ENCODE assay signal across 12 cellular contexts in genomic region chr7:92276486-92276885, GRCh38. TPM values are rescaled to one million over a fixed set of nuclear protein-coding genes. Genes with fewer than 3 reads are reported as not detected.
DNase-seq lines count a peak whose midpoint lies in the region; ATAC-seq and TF ChIP-seq lines count a peak whose summit lies in the region.
"Had no signal": no experiment of that assay in that cellular context is flagged by ENCODE, and none has a peak within 500 bp of the region (broad histone marks: within the 10 kb centered on the region; RNA-seq: fewer than 3 reads in every experiment).

No MANE protein-coding gene starts in this region.

- no peak overlapping the region for H3K4me2 ChIP-seq in osteoblast (ENCODE audit: insufficient read depth, low read length)

- H3K4me1 Mint-ChIP-seq in activated CD8-positive, alpha-beta T cell treated with anti-CD3 and anti-CD28 coated beads for 36 hours (ENCODE audit: low read depth): peaks cover 13% of the 10 kb centered on the region
- H3K4me1 Mint-ChIP-seq in activated CD8-positive, alpha-beta T cell treated with anti-CD3 and anti-CD28 coated beads, Interleukin-2, amount 10 ng/mL, durations not matched to agents 7 days and 5 days (ENCODE audit: low read depth): no peaks in the 10 kb centered on the region
- H3K4me1 Mint-ChIP-seq in stimulated activated naive B cell treated with anti-CD40 and anti-IgM and Interleukin-4, amounts not matched to agents 10 μg/mL and 1 μg/mL and 100 μg/mL, for 72 hours: peaks cover 7 to 8% of the 10 kb centered on the region in 2 donors
- peaks cover 4 to 27% (median 15%) of the 10 kb centered on the region in 7 donors for H3K4me1 Mint-ChIP-seq in naive thymus-derived CD4-positive, alpha-beta T cell

- H3K9me3 Mint-ChIP-seq in activated CD8-positive, alpha-beta T cell treated with anti-CD3 and anti-CD28 coated beads for 36 hours: peaks cover 8% of the 10 kb centered on the region
- peaks cover 15% of the 10 kb centered on the region for H3K9me3 Mint-ChIP-seq in activated CD8-positive, alpha-beta T cell treated with anti-CD3 and anti-CD28 coated beads, Interleukin-2, amount 10 ng/mL, durations not matched to agents 7 days and 5 days (ENCODE audit: insufficient read depth)
- H3K9me3 Mint-ChIP-seq in stimulated activated naive B cell treated with anti-CD40 and anti-IgM and Interleukin-4, amounts not matched to agents 10 μg/mL and 1 μg/mL and 100 μg/mL, for 72 hours: peaks cover 6 to 9% of the 10 kb centered on the region in 2 donors
- peaks cover 0 to 16% (median 6%) of the 10 kb centered on the region in 11 donors for H3K9me3 Mint-ChIP-seq in naive thymus-derived CD4-positive, alpha-beta T cell

- no peak overlapping the region for H3K4me3 ChIP-seq in naive thymus-derived CD4-positive, alpha-beta T cell (ENCODE audit: low read length)
- H3K4me3 ChIP-seq in osteoblast (ENCODE audit: insufficient read depth, low read length): no peak overlapping the region
- H3K4me3 ChIP-seq: psoas muscle had no signal

- H3K27ac Mint-ChIP-seq in activated CD8-positive, alpha-beta T cell treated with anti-CD3 and anti-CD28 coated beads for 36 hours: no peak overlapping the region
- no peak overlapping the region for H3K27ac Mint-ChIP-seq in activated CD8-positive, alpha-beta T cell treated with anti-CD3 and anti-CD28 coated beads, Interleukin-2, amount 10 ng/mL, durations not matched to agents 7 days and 5 days
- H3K27ac Mint-ChIP-seq in stimulated activated naive B cell treated with anti-CD40 and anti-IgM and Interleukin-4, amounts not matched to agents 10 μg/mL and 1 μg/mL and 100 μg/mL, for 72 hours: no peak overlapping the region
- H3K27ac Mint-ChIP-seq in naive thymus-derived CD4-positive, alpha-beta T cell: no peak overlapping the region

- DNase-seq in activated CD8-positive, alpha-beta T cell treated with anti-CD3 and anti-CD28 coated beads for 36 hours: no peak
- DNase-seq in activated CD8-positive, alpha-beta T cell treated with anti-CD3 and anti-CD28 coated beads, Interleukin-2, amount 10 ng/mL, durations not matched to agents 7 days and 5 days: no peak
- no peak for DNase-seq in stimulated activated naive B cell treated with anti-CD40 and anti-IgM and Interleukin-4, amounts not matched to agents 10 μg/mL and 1 μg/mL and 100 μg/mL, for 72 hours
- DNase-seq in NCI-H1105 treated with DMSO at 0.1 percent for 48 hours (lab: John Stamatoyannopoulos, UW): no peak
- DNase-seq in naive thymus-derived CD4-positive, alpha-beta T cell: no peak
- no peak for DNase-seq in osteoblast (ENCODE audit: insufficient read length, low spot score, missing footprints)
- DNase-seq: ACHN, aorta, PC-3, psoas muscle had no signal

- TF ChIP-seq CTCF in activated CD8-positive, alpha-beta T cell treated with anti-CD3 and anti-CD28 coated beads for 36 hours (IDR thresholded peaks at IDR 0.05): no peak
- no peak for TF ChIP-seq CTCF in osteoblast (IDR thresholded peaks at IDR 0.05; ENCODE audit: extremely low read depth, low read depth, low read length)

- intact Hi-C loops in activated CD8-positive, alpha-beta T cell treated with anti-CD3 and anti-CD28 coated beads for 36 hours (cut with micrococcal nuclease): no loop called here
- intact Hi-C loops in naive thymus-derived CD4-positive, alpha-beta T cell (cut with micrococcal nuclease): no loop called here

- POLR2A ChIA-PET in activated CD8-positive, alpha-beta T cell treated with anti-CD3 and anti-CD28 coated beads for 36 hours (lab: Charles Lee): no interaction called here
- POLR2A ChIA-PET in activated CD8-positive, alpha-beta T cell treated with anti-CD3 and anti-CD28 coated beads, Interleukin-2, amount 10 ng/mL, durations not matched to agents 7 days and 5 days (lab: Charles Lee): no interaction called here
- POLR2A ChIA-PET in naive thymus-derived CD4-positive, alpha-beta T cell (lab: Charles Lee): no interaction called here

- H3K79me2 ChIP-seq in osteoblast (ENCODE audit: insufficient read depth, low read length): peaks cover 91% of the 10 kb centered on the region

- no peak overlapping the region for H2AFZ ChIP-seq in osteoblast (ENCODE audit: low read length)

- H3K4me1 ChIP-seq in naive thymus-derived CD4-positive, alpha-beta T cell (ENCODE audit: control insufficient read depth in 2 of 2, insufficient read depth in 2 of 2, low read length in 2 of 2): no peaks in the 10 kb centered on the region
- H3K4me1 ChIP-seq in osteoblast (ENCODE audit: insufficient read depth, low read length): no peaks in the 10 kb centered on the region

- no peaks in the 10 kb centered on the region for H3K27me3 ChIP-seq in naive thymus-derived CD4-positive, alpha-beta T cell (ENCODE audit: control insufficient read depth in 2 of 2, insufficient read depth in 2 of 2, low read length in 2 of 2)
- H3K27me3 ChIP-seq in osteoblast (ENCODE audit: insufficient read depth, low read length): no peaks in the 10 kb centered on the region

- no peaks in the 10 kb centered on the region for H3K36me3 ChIP-seq in naive thymus-derived CD4-positive, alpha-beta T cell (ENCODE audit: control insufficient read depth in 2 of 3, insufficient read depth in 3 of 3, low read length in 3 of 3)
- H3K36me3 ChIP-seq in osteoblast (ENCODE audit: insufficient read depth, low read length): no peaks in the 10 kb centered on the region

- H3K27ac ChIP-seq in naive thymus-derived CD4-positive, alpha-beta T cell (ENCODE audit: low read depth, low read length): no peak overlapping the region
- H3K27ac ChIP-seq in osteoblast (ENCODE audit: low read depth, low read length): no peak overlapping the region
- H3K27ac ChIP-seq: psoas muscle had no signal

- H3K4me3 Mint-ChIP-seq in activated CD8-positive, alpha-beta T cell treated with anti-CD3 and anti-CD28 coated beads for 36 hours: no peak overlapping the region
- H3K4me3 Mint-ChIP-seq in activated CD8-positive, alpha-beta T cell treated with anti-CD3 and anti-CD28 coated beads, Interleukin-2, amount 10 ng/mL, durations not matched to agents 7 days and 5 days: no peak overlapping the region
- H3K4me3 Mint-ChIP-seq in stimulated activated naive B cell treated with anti-CD40 and anti-IgM and Interleukin-4, amounts not matched to agents 10 μg/mL and 1 μg/mL and 100 μg/mL, for 72 hours: no peak overlapping the region
- H3K4me3 Mint-ChIP-seq in naive thymus-derived CD4-positive, alpha-beta T cell: no peak overlapping the region

- CTCF ChIA-PET in activated CD8-positive, alpha-beta T cell treated with anti-CD3 and anti-CD28 coated beads for 36 hours (lab: Charles Lee): no interaction called here
- CTCF ChIA-PET in activated CD8-positive, alpha-beta T cell treated with anti-CD3 and anti-CD28 coated beads, Interleukin-2, amount 10 ng/mL, durations not matched to agents 7 days and 5 days (lab: Charles Lee): no interaction called here
- CTCF ChIA-PET in naive thymus-derived CD4-positive, alpha-beta T cell (lab: Charles Lee): no interaction called here

- H3K27me3 Mint-ChIP-seq in activated CD8-positive, alpha-beta T cell treated with anti-CD3 and anti-CD28 coated beads for 36 hours: no peaks in the 10 kb centered on the region
- no peaks in the 10 kb centered on the region for H3K27me3 Mint-ChIP-seq in activated CD8-positive, alpha-beta T cell treated with anti-CD3 and anti-CD28 coated beads, Interleukin-2, amount 10 ng/mL, durations not matched to agents 7 days and 5 days (ENCODE audit: low read depth)
- no peaks in the 10 kb centered on the region for H3K27me3 Mint-ChIP-seq in stimulated activated naive B cell treated with anti-CD40 and anti-IgM and Interleukin-4, amounts not matched to agents 10 μg/mL and 1 μg/mL and 100 μg/mL, for 72 hours
- no peaks in the 10 kb centered on the region for H3K27me3 Mint-ChIP-seq in naive thymus-derived CD4-positive, alpha-beta T cell

- H3K36me3 Mint-ChIP-seq in activated CD8-positive, alpha-beta T cell treated with anti-CD3 and anti-CD28 coated beads for 36 hours (ENCODE audit: low read depth): peaks cover 23% of the 10 kb centered on the region
- peaks cover 34% of the 10 kb centered on the region for H3K36me3 Mint-ChIP-seq in activated CD8-positive, alpha-beta T cell treated with anti-CD3 and anti-CD28 coated beads, Interleukin-2, amount 10 ng/mL, durations not matched to agents 7 days and 5 days (ENCODE audit: low read depth)
- peaks cover 16 to 23% of the 10 kb centered on the region in 2 donors for H3K36me3 Mint-ChIP-seq in stimulated activated naive B cell treated with anti-CD40 and anti-IgM and Interleukin-4, amounts not matched to agents 10 μg/mL and 1 μg/mL and 100 μg/mL, for 72 hours
- H3K36me3 Mint-ChIP-seq in naive thymus-derived CD4-positive, alpha-beta T cell: peaks cover 17 to 58% (median 35%) of the 10 kb centered on the region in 5 donors

- H3K9me3 ChIP-seq in naive thymus-derived CD4-positive, alpha-beta T cell (ENCODE audit: control insufficient read depth in 2 of 3, low read length in 3 of 3): peaks cover 0 to 20% (median 0%) of the 10 kb centered on the region in 3 experiments
- no peaks in the 10 kb centered on the region for H3K9me3 ChIP-seq in osteoblast (ENCODE audit: low read depth, low read length)
- H3K9me3 ChIP-seq: psoas muscle had no signal

- ATAC-seq in activated CD8-positive, alpha-beta T cell treated with anti-CD3 and anti-CD28 coated beads for 36 hours: peak; percentile 37
- no peak for ATAC-seq in activated CD8-positive, alpha-beta T cell treated with anti-CD3 and anti-CD28 coated beads, Interleukin-2, amount 10 ng/mL, durations not matched to agents 7 days and 5 days
- peak; percentile 93 for ATAC-seq in HG02610 (IDR thresholded peaks at IDR 0.05; ENCODE audit: unreplicated experiment)
- ATAC-seq in HG03521 (IDR thresholded peaks at IDR 0.05; ENCODE audit: unreplicated experiment): peak; percentile 68
- ATAC-seq in stimulated activated naive B cell treated with anti-CD40 and anti-IgM and Interleukin-4, amounts not matched to agents 10 μg/mL and 1 μg/mL and 100 μg/mL, for 72 hours (replicated peaks): peak; percentile 70 to 72
- ATAC-seq in naive thymus-derived CD4-positive, alpha-beta T cell: no peak
- ATAC-seq: PC-3, psoas muscle had no signal

- peaks cover 27% of the 10 kb centered on the region for H4K20me1 ChIP-seq in osteoblast (ENCODE audit: insufficient read depth, low read length)

RNA-seq across cellular contexts. Expression of gene ANKIB1, which starts 30.7 kb away (rescaled TPM):
- total RNA-seq in activated CD8-positive, alpha-beta T cell treated with anti-CD3 and anti-CD28 coated beads for 36 hours: 10 to 100 TPM; 32.3 to 34.1 TPM
- total RNA-seq in activated CD8-positive, alpha-beta T cell treated with anti-CD3 and anti-CD28 coated beads, Interleukin-2, amount 10 ng/mL, durations not matched to agents 7 days and 5 days: 10 to 100 TPM; 55.7 to 57.1 TPM
- 10 to 100 TPM; 54.8 to 98.6 (median 68.2) TPM for total RNA-seq in naive thymus-derived CD4-positive, alpha-beta T cell
- polyA plus RNA-seq in naive thymus-derived CD4-positive, alpha-beta T cell: 10 to 100 TPM in 1 of 2 donors, 1 to 10 TPM in 1; 5.8 to 14.7 TPM
- total RNA-seq in osteoblast: 93.7 and 98.1 TPM in 2 replicates

RNA-seq across cellular contexts. Expression of gene KRIT1, which starts 30.8 kb away (rescaled TPM):
- 10 to 100 TPM; 28.6 to 30.2 TPM for total RNA-seq in activated CD8-positive, alpha-beta T cell treated with anti-CD3 and anti-CD28 coated beads for 36 hours
- 10 to 100 TPM; 39.9 to 44.8 TPM for total RNA-seq in activated CD8-positive, alpha-beta T cell treated with anti-CD3 and anti-CD28 coated beads, Interleukin-2, amount 10 ng/mL, durations not matched to agents 7 days and 5 days
- total RNA-seq in naive thymus-derived CD4-positive, alpha-beta T cell: 10 to 100 TPM; 45.7 to 78.7 (median 48.6) TPM
- polyA plus RNA-seq in naive thymus-derived CD4-positive, alpha-beta T cell: 10 to 100 TPM; 18.5 to 24.0 TPM
- 47.8 and 55.7 TPM in 2 replicates for total RNA-seq in osteoblast

Comparison
In these comparisons a context has a peak if more than half of its experiments do, and no peak if none do; other contexts are left out.
1. ATAC-seq: peak in activated CD8-positive, alpha-beta T cell treated with anti-CD3 and anti-CD28 coated beads for 36 hours (single experiment), HG02610 (single experiment), HG03521 (single experiment) and stimulated activated naive B cell treated with anti-CD40 and anti-IgM and Interleukin-4, amounts not matched to agents 10 μg/mL and 1 μg/mL and 100 μg/mL, for 72 hours (2 of 2); none in activated CD8-positive, alpha-beta T cell treated with anti-CD3 and anti-CD28 coated beads, Interleukin-2, amount 10 ng/mL, durations not matched to agents 7 days and 5 days (single experiment) and naive thymus-derived CD4-positive, alpha-beta T cell (single experiment).